13 cellular contexts compared by ENCODE assay signal in the genomic region with DNA sequence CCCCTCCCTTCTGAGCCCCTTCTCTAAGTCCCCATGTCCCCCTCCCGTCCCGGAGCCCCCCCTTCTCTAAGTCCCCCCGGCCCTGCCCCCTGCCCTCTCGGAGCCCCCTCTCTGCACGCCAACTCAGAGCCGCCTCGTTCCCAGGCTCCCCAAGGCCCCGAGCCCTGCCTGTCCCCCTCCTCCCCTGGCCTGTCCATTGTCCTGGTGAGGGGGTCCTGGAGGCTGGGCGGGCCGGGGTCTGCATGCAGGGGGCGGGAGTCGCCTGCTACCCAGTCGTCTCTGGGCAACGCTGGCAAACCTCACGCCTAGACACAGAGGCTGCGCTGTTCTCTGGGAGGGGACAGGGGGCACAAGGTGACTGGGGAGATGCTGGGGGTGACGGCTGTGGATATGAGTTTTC. TPM values are rescaled to one million over a fixed set of nuclear protein-coding genes. Genes with fewer than 3 reads are reported as not detected.
A peak's percentile ranks its signal among the peaks of the same experiment; 100 is the strongest.
DNase-seq lines count a peak whose midpoint lies in the region; ATAC-seq and TF ChIP-seq lines count a peak whose summit lies in the region.
"Had no signal": no experiment of that assay in that cellular context is flagged by ENCODE, and none has a peak within 500 bp of the region (broad histone marks: within the 10 kb centered on the region; RNA-seq: fewer than 3 reads in every experiment).

No MANE protein-coding gene starts in this region.

- no peak overlapping the region for H2AFZ ChIP-seq in HCT116 (ENCODE audit: low read depth, low read length, poor library complexity, severe bottlenecking)

- H3K9me3 Mint-ChIP-seq in WTC11 (no peaks in the 10 kb centered on the region), mesothelial cell of epicardium (no peaks in the 10 kb centered on the region)

- H3K9ac ChIP-seq in BLaER1 = peak overlapping the region; percentile 70; the same call in 1 of the 2 replicates
- peak overlapping the region; percentile 30; the same call in 1 of the 2 replicates for H3K9ac ChIP-seq in HCT116 (ENCODE audit: low read length)

- H3K4me3 Mint-ChIP-seq in WTC11 (peak overlapping the region; percentile 80), mesothelial cell of epicardium (peak overlapping the region; percentile 49)

- no peak overlapping the region for H3K27ac Mint-ChIP-seq in WTC11
- H3K27ac Mint-ChIP-seq in mesothelial cell of epicardium = no peak overlapping the region

- DNase-seq in HCT116 (ENCODE audit: low read depth, low spot score) = no peak
- DNase-seq in WTC11 (ENCODE audit: low spot score) = no peak
- DNase-seq in mesothelial cell of epicardium (ENCODE audit: low spot score in 2 of 2, unreplicated experiment in 2 of 2) = no peak
- no peak for DNase-seq in 8988T
- DNase-seq in KBM-7 = no peak
- DNase-seq: KG1, posterior cingulate gyrus, thyroid gland had no signal

- H3K4me1 Mint-ChIP-seq in WTC11 (peaks cover 10% of the 10 kb centered on the region), mesothelial cell of epicardium (peaks cover 3% of the 10 kb centered on the region)

- TF ChIP-seq POLR2A in HCT116 (IDR thresholded peaks at IDR 0.05; ENCODE audit: borderline replicate concordance, extremely low read depth, insufficient read depth, insufficient read length) = no peak

- intact Hi-C loops in HCT116 (cut with micrococcal nuclease) = no loop called here

- CTCF ChIA-PET in HCT116 (lab: Charles Lee) = interaction anchor here (1.2 to 1.3 kb wide), 2 partner anchors 37 to 192 kb away, joined by 3 to 4 read pairs; partner anchors contain the start of gene FEM1A
- CTCF ChIA-PET in WTC11 (lab: Charles Lee) = interaction anchor here (0.6 to 3.9 kb wide), 18 partner anchors 8 to 611 kb away, joined by 3 to 48 read pairs (median 7); partner anchors contain the start of genes PLIN5 and SH3GL1

- H3K36me3 Mint-ChIP-seq in WTC11 (no peaks in the 10 kb centered on the region), mesothelial cell of epicardium (no peaks in the 10 kb centered on the region)

- no TSS peak for BruUV-seq in HCT116 (replicated peaks; lab: Mats Ljungman, UMichigan)

- peak overlapping the region; percentile 65 for H3K4me3 ChIP-seq in BLaER1
- peak overlapping the region; percentile 31 to 38; a peak in 3 of 4 replicates for H3K4me3 ChIP-seq in HCT116 (replicated peaks in 1 of 2; ENCODE audit: low read depth in 1 of 2, low read length in 2 of 2)
- H3K4me3 ChIP-seq: ascending aorta, thyroid gland had no signal

- in situ Hi-C loops in KBM-7 (cut with MboI; ENCODE audit: low pct_unique_long_range_greater_than_20kb, low sequenced_read_pairs) = no loop called here

- H3K4me2 ChIP-seq in BLaER1 = peak overlapping the region; percentile 90
- H3K4me2 ChIP-seq in HCT116 (ENCODE audit: low read length) = peak overlapping the region; percentile 66

- H3K27ac ChIP-seq in BLaER1 (peak overlapping the region; percentile 66; the same call in 1 of the 2 replicates), HCT116 (ENCODE audit: low read depth, low read length) (no peak overlapping the region; the same call in 1 of the 2 replicates)
- H3K27ac ChIP-seq: ascending aorta, thyroid gland had no signal

- no peaks in the 10 kb centered on the region for H4K20me1 ChIP-seq in BLaER1
- no peaks in the 10 kb centered on the region for H4K20me1 ChIP-seq in HCT116 (ENCODE audit: insufficient read depth)

- no peak for TF ChIP-seq RAD21 in HCT116 (IDR thresholded peaks at IDR 0.05; ENCODE audit: low read depth)

- POLR2A ChIA-PET in HCT116 (lab: Charles Lee) (no interaction called here), WTC11 (lab: Charles Lee) (no interaction called here)

- no peaks in the 10 kb centered on the region for H3K9me2 ChIP-seq in HCT116 (ENCODE audit: insufficient read depth)

- no peaks in the 10 kb centered on the region for H3K9me3 ChIP-seq in BLaER1
- H3K9me3 ChIP-seq in HCT116 (ENCODE audit: control insufficient read depth in 1 of 2, insufficient read depth in 1 of 2, low read depth in 1 of 2, low read length in 2 of 2) = no peaks in the 10 kb centered on the region
- H3K9me3 ChIP-seq: ascending aorta, BE2C, thyroid gland had no signal

- no peaks in the 10 kb centered on the region for H3K79me2 ChIP-seq in HCT116 (ENCODE audit: insufficient read depth, low read length)

- H3K27me3 ChIP-seq in BLaER1 (no peaks in the 10 kb centered on the region), HCT116 (ENCODE audit: insufficient read depth, low read length) (no peaks in the 10 kb centered on the region)

- TF ChIP-seq CTCF in HCT116 (IDR thresholded peaks at IDR 0.05 in 2 of 3, conservative IDR thresholded peaks at IDR 0.05 in 1 of 3; ENCODE audit: borderline replicate concordance in 1 of 3, insufficient read depth in 1 of 3, low read depth in 2 of 3, low read length in 2 of 3) (no peak), WTC11 (IDR thresholded peaks at IDR 0.05) (no peak), mesothelial cell of epicardium (IDR thresholded peaks at IDR 0.05; ENCODE audit: unreplicated experiment) (no peak)

- no peaks in the 10 kb centered on the region for H3K36me3 ChIP-seq in BLaER1
- no peaks in the 10 kb centered on the region for H3K36me3 ChIP-seq in HCT116 (ENCODE audit: control insufficient read depth in 1 of 2, insufficient read depth in 2 of 2, low read length in 2 of 2)
- H3K36me3 ChIP-seq: ascending aorta, BE2C, thyroid gland had no signal

- H3K27me3 Mint-ChIP-seq in WTC11 (ENCODE audit: low read depth) (peaks cover 67% of the 10 kb centered on the region), mesothelial cell of epicardium (ENCODE audit: low read depth) (peaks cover 45% of the 10 kb centered on the region)

- RAD21 ChIA-PET in HCT116 (lab: Charles Lee; ENCODE audit: low non-redundant PET in 1 of 2, low total read pairs in 2 of 2, uncharacterized antibody in 2 of 2, unreplicated experiment in 2 of 2) = interaction anchor here in 1 of 2 experiments (1.1 kb wide), 1 partner anchor 19 kb away, joined by 3 read pairs; no protein-coding TSS in a partner anchor

- ATAC-seq in HCT116 (no peak), WTC11 (peak; percentile 3; the same call in 1 of the 2 replicates), HG03135 (IDR thresholded peaks at IDR 0.05; ENCODE audit: unreplicated experiment) (no peak), HG02610 (IDR thresholded peaks at IDR 0.05; ENCODE audit: unreplicated experiment) (no peak)

- H3K4me1 ChIP-seq in BLaER1 (peaks cover 17% of the 10 kb centered on the region), HCT116 (ENCODE audit: control insufficient read depth in 1 of 2, insufficient read depth in 2 of 2, low read length in 2 of 2) (peaks cover 6 to 19% of the 10 kb centered on the region in 2 experiments)
- H3K4me1 ChIP-seq: ascending aorta, BE2C had no signal

TF ChIP-seq in HCT116, 20 proteins besides CTCF, POLR2A, EP300 and RAD21 (continues in another document):
- TF ChIP-seq EGR1 (IDR thresholded peaks at IDR 0.05; ENCODE audit: low read depth) = no peak
- no peak for TF ChIP-seq TCF7L2 (IDR thresholded peaks at IDR 0.05; ENCODE audit: borderline replicate concordance, extremely low read depth, insufficient read depth, insufficient read length)
- TF ChIP-seq JUND (IDR thresholded peaks at IDR 0.05) = no peak
- no peak for TF ChIP-seq POLR2AphosphoS5 (IDR thresholded peaks at IDR 0.05; ENCODE audit: low read depth, low read length)
- TF ChIP-seq FOSL1 (IDR thresholded peaks at IDR 0.05; ENCODE audit: low read depth) = no peak

TF ChIP-seq in WTC11, 78 proteins besides CTCF, POLR2A, EP300 and RAD21 (continues in another document):
- TF ChIP-seq ZNF671 (CRISPR knock-in tag; IDR thresholded peaks at IDR 0.05) (no peak), ZNF232 (CRISPR knock-in tag; IDR thresholded peaks at IDR 0.05) (no peak), RORB (CRISPR knock-in tag; IDR thresholded peaks at IDR 0.05) (no peak), GRHL2 (CRISPR knock-in tag; IDR thresholded peaks at IDR 0.05; ENCODE audit: insufficient replicate concordance, severe bottlenecking) (no peak), MXD4 (CRISPR knock-in tag; IDR thresholded peaks at IDR 0.05; ENCODE audit: borderline replicate concordance) (no peak), ESRRA (CRISPR knock-in tag; IDR thresholded peaks at IDR 0.05; ENCODE audit: borderline replicate concordance) (no peak), PREB (CRISPR knock-in tag; IDR thresholded peaks at IDR 0.05; ENCODE audit: borderline replicate concordance) (no peak)
- TF ChIP-seq, protein P1, sequence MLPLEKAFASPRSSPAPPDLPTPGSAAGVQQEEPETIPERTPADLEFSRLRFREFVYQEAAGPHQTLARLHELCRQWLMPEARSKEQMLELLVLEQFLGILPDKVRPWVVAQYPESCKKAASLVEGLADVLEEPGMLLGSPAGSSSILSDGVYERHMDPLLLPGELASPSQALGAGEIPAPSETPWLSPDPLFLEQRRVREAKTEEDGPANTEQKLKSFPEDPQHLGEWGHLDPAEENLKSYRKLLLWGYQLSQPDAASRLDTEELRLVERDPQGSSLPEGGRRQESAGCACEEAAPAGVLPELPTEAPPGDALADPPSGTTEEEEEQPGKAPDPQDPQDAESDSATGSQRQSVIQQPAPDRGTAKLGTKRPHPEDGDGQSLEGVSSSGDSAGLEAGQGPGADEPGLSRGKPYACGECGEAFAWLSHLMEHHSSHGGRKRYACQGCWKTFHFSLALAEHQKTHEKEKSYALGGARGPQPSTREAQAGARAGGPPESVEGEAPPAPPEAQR (CRISPR knock-in tag; IDR thresholded peaks at IDR 0.05) = no peak
- TF ChIP-seq, protein P2, sequence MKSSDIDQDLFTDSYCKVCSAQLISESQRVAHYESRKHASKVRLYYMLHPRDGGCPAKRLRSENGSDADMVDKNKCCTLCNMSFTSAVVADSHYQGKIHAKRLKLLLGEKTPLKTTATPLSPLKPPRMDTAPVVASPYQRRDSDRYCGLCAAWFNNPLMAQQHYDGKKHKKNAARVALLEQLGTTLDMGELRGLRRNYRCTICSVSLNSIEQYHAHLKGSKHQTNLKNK (CRISPR knock-in tag; IDR thresholded peaks at IDR 0.05) = no peak

RNA-seq across cellular contexts. Expression of gene SEMA6B, which starts 39.2 kb away (rescaled TPM):
- total RNA-seq in HCT116 (2021; ENCODE audit: unreplicated experiment) (58.4 TPM), WTC11 (2021) (45.1 to 52.1 TPM (median 49.1 TPM) in 3 replicates), mesothelial cell of epicardium (6.5 to 6.9 TPM (median 6.8 TPM) in 3 replicates)
- 60.5 and 70.5 TPM in 2 replicates for polyA plus RNA-seq in HCT116 (2012)

RNA-seq across cellular contexts. Expression of gene TNFAIP8L1, which starts 40.6 kb away (rescaled TPM):
- total RNA-seq in HCT116 (2021; ENCODE audit: unreplicated experiment) (22.2 TPM), WTC11 (2021) (8.3 to 8.7 TPM (median 8.6 TPM) in 3 replicates), mesothelial cell of epicardium (7.4 to 8.2 TPM (median 7.7 TPM) in 3 replicates)
- 19.5 and 24.0 TPM in 2 replicates for polyA plus RNA-seq in HCT116 (2012)

RNA-seq across cellular contexts. Expression of gene LRG1, which starts 58.9 kb away (rescaled TPM):
- total RNA-seq in HCT116 (2021; ENCODE audit: unreplicated experiment) (1.3 TPM), WTC11 (2021) (0.81 to 1.2 TPM (median 0.87 TPM) in 3 replicates), mesothelial cell of epicardium (0.16 TPM in 3 replicates)
- 0.72 and 0.83 TPM in 2 replicates for polyA plus RNA-seq in HCT116 (2012)
